30 cellular contexts compared by ENCODE assay signal in the genomic region with DNA sequence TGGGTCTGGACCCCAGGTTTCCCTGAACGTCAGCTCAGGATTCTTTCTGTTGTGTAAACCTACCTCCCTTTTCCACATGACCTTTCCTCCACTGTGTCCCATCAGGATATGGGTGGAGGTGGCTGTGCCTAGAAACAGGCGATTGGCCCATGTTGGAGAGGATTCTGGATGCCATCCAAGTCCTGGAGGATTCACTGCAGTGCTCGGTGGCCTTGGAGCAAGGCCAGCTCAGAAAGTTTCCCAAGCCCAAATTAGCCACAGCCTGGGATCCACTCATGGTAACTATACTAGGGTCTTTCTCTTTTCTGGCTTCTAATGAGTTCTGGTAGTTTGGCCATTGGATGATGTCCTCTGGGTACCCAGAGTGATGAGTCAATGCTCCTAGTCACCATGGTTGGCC.
DNase-seq lines count a peak whose midpoint lies in the region; ATAC-seq, FAIRE-seq and TF ChIP-seq lines count a peak whose summit lies in the region.
"Had no signal": no experiment of that assay in that cellular context is flagged by ENCODE, and none has a peak within 500 bp of the region (broad histone marks: within the 10 kb centered on the region; RNA-seq: fewer than 3 reads in every experiment).

No MANE protein-coding gene starts in this region.

- no peaks in the 10 kb centered on the region for H3K36me3 Mint-ChIP-seq in type B pancreatic cell
- no peaks in the 10 kb centered on the region for H3K36me3 Mint-ChIP-seq in CD4-positive, alpha-beta memory T cell
- H3K36me3 Mint-ChIP-seq: CD8-positive, alpha-beta T cell; naive B cell had no signal

- no peak for TF ChIP-seq CTCF in type B pancreatic cell (conservative IDR thresholded peaks at IDR 0.05)

- H3K9me3 Mint-ChIP-seq in type B pancreatic cell: no peaks in the 10 kb centered on the region
- peaks cover 0 to 2% (median 0%) of the 10 kb centered on the region in 8 donors for H3K9me3 Mint-ChIP-seq in CD4-positive, alpha-beta memory T cell
- H3K9me3 Mint-ChIP-seq: activated CD4-positive, alpha-beta memory T cell treated with anti-CD3 and anti-CD28 coated beads, Interleukin-2, amount 10 ng/mL, durations not matched to agents 7 days and 5 days; CD8-positive, alpha-beta T cell; central memory CD8-positive, alpha-beta T cell; T-helper 2 cell treated with Interferon-gamma antibody and Interleukin-4, amounts not matched to agents 5 μg/mL and 100 μg/mL, for 36 hours had no signal

- H3K4me3 Mint-ChIP-seq in type B pancreatic cell: no peak overlapping the region
- no peak overlapping the region for H3K4me3 Mint-ChIP-seq in CD4-positive, alpha-beta memory T cell
- H3K4me3 Mint-ChIP-seq: activated CD4-positive, alpha-beta memory T cell treated with anti-CD3 and anti-CD28 coated beads, Interleukin-2, amount 10 ng/mL, durations not matched to agents 7 days and 5 days; CD8-positive, alpha-beta T cell; central memory CD8-positive, alpha-beta T cell; naive B cell; T-helper 2 cell treated with Interferon-gamma antibody and Interleukin-4, amounts not matched to agents 5 μg/mL and 100 μg/mL, for 36 hours had no signal

- POLR2A ChIA-PET in CD4-positive, alpha-beta memory T cell (lab: Charles Lee; ENCODE audit: partially characterized antibody): no interaction called here

- FAIRE-seq in RCC 7860 (lab: Jason Lieb, UNC): no peak
- FAIRE-seq: A549, GM12878, GM19239, H1, K562 had no signal

- H3K27me3 ChIP-seq in CD4-positive, alpha-beta memory T cell (ENCODE audit: insufficient read depth, low read length): no peaks in the 10 kb centered on the region
- H3K27me3 ChIP-seq: gastroesophageal sphincter, neutrophil, tibial nerve had no signal

- H3K27ac Mint-ChIP-seq in type B pancreatic cell: no peak overlapping the region
- H3K27ac Mint-ChIP-seq in CD4-positive, alpha-beta memory T cell: no peak overlapping the region
- H3K27ac Mint-ChIP-seq: activated CD4-positive, alpha-beta memory T cell treated with anti-CD3 and anti-CD28 coated beads, Interleukin-2, amount 10 ng/mL, durations not matched to agents 7 days and 5 days; CD8-positive, alpha-beta T cell; naive B cell; T-helper 2 cell treated with Interferon-gamma antibody and Interleukin-4, amounts not matched to agents 5 μg/mL and 100 μg/mL, for 36 hours had no signal

- H3K4me3 ChIP-seq in CD4-positive, alpha-beta memory T cell (ENCODE audit: low read length in 2 of 2): no peak overlapping the region
- H3K4me3 ChIP-seq: A549, gastroesophageal sphincter, GM12878, K562, psoas muscle, tibial nerve had no signal

- no peaks in the 10 kb centered on the region for H3K36me3 ChIP-seq in CD4-positive, alpha-beta memory T cell (ENCODE audit: insufficient read depth, low read length)
- H3K36me3 ChIP-seq: gastroesophageal sphincter, neutrophil, tibial nerve had no signal

- H3K9me3 ChIP-seq in CD4-positive, alpha-beta memory T cell (ENCODE audit: control insufficient read depth in 1 of 2, low read length in 2 of 2): no peaks in the 10 kb centered on the region
- H3K9me3 ChIP-seq: A549, gastroesophageal sphincter, neutrophil, psoas muscle, tibial nerve had no signal

- H3K4me1 ChIP-seq in CD4-positive, alpha-beta memory T cell (ENCODE audit: insufficient read depth, low read length): no peaks in the 10 kb centered on the region

- intact Hi-C loops in Right ventricle myocardium superior (cut with DNase I) (no loop called here), cardiac septum (cut with DNase I) (no loop called here), left cardiac atrium (cut with DNase I) (no loop called here)
- intact Hi-C loops in CD4-positive, alpha-beta memory T cell (cut with micrococcal nuclease): no loop called here

- no peak overlapping the region for H3K27ac ChIP-seq in CD4-positive, alpha-beta memory T cell (ENCODE audit: low read depth, low read length)
- H3K27ac ChIP-seq: A549, gastroesophageal sphincter, neutrophil, psoas muscle, tibial nerve had no signal

- peaks cover 41% of the 10 kb centered on the region for H3K4me1 Mint-ChIP-seq in type B pancreatic cell (ENCODE audit: unreplicated experiment)
- no peaks in the 10 kb centered on the region for H3K4me1 Mint-ChIP-seq in CD4-positive, alpha-beta memory T cell
- H3K4me1 Mint-ChIP-seq: activated CD4-positive, alpha-beta memory T cell treated with anti-CD3 and anti-CD28 coated beads, Interleukin-2, amount 10 ng/mL, durations not matched to agents 7 days and 5 days; central memory CD8-positive, alpha-beta T cell; naive B cell had no signal

- DNase-seq in Right ventricle myocardium superior: peak; percentile 56
- no peak for DNase-seq in cardiac septum (ENCODE audit: low spot score)
- DNase-seq in RCC 7860 (ENCODE audit: low spot score): peak; percentile 34
- DNase-seq in left cardiac atrium: no peak
- peak; percentile 44 for DNase-seq in type B pancreatic cell (ENCODE audit: extremely low spot score, unreplicated experiment)
- no peak for DNase-seq in NCI-H1417 treated with DMSO at 0.1 percent for 48 hours (lab: John Stamatoyannopoulos, UW)
- DNase-seq in COLO829 (ENCODE audit: low spot score): no peak
- no peak for DNase-seq in CD4-positive, alpha-beta memory T cell
- DNase-seq: activated CD4-positive, alpha-beta memory T cell treated with anti-CD3 and anti-CD28 coated beads, Interleukin-2, amount 10 ng/mL, durations not matched to agents 7 days and 5 days; activated CD4-positive, CD25-positive, alpha-beta regulatory T cell treated with anti-CD3 and anti-CD28 coated beads, Interleukin-2, amount 50 U/mL, for 72 hours; activated CD8-positive, alpha-beta memory T cell treated with anti-CD3 and anti-CD28 coated beads, Interleukin-2, amount 50 U/mL, for 4 hours; activated naive CD4-positive, alpha-beta T cell; CD8-positive, alpha-beta T cell; hippocampal formation; naive B cell; NCI-H2107; NCI-H748 treated with DMSO at 0.1 percent for 48 hours; psoas muscle; stimulated activated CD4-positive, alpha-beta T cell treated with anti-CD3 and anti-CD28 coated beads, Interleukin-4, amount 100 ng/mL, for 1 hour had no signal

- ATAC-seq in Right ventricle myocardium superior (ENCODE audit: poor library complexity) (peak; percentile 75), left cardiac atrium (peak; percentile 34 to 36)
- ATAC-seq: A549; CD8-positive, alpha-beta T cell; gastroesophageal sphincter; GM12878; K562; left lobe of liver; psoas muscle had no signal

- no peaks in the 10 kb centered on the region for H3K27me3 Mint-ChIP-seq in type B pancreatic cell
- H3K27me3 Mint-ChIP-seq in CD4-positive, alpha-beta memory T cell: peaks cover 2 to 6% of the 10 kb centered on the region in 2 donors

- CTCF ChIA-PET in CD4-positive, alpha-beta memory T cell (lab: Charles Lee; ENCODE audit: partially characterized antibody): no interaction called here

Comparison
In these comparisons a context has a peak if more than half of its experiments do, and no peak if none do; other contexts are left out.
1. DNase-seq: peak in Right ventricle myocardium superior (single experiment), RCC 7860 (single experiment) and type B pancreatic cell (single experiment); none in cardiac septum (single experiment), left cardiac atrium (single experiment), NCI-H1417 treated with DMSO at 0.1 percent for 48 hours (single experiment), COLO829 (single experiment) and CD4-positive, alpha-beta memory T cell (0 of 5).